ENCODE assay signal across 9 cellular contexts in genomic region chr5:175479125-175479881, GRCh38. TPM values are rescaled to one million over a fixed set of nuclear protein-coding genes. Genes with fewer than 3 reads are reported as not detected.
DNase-seq lines count a peak whose midpoint lies in the region; ATAC-seq and TF ChIP-seq lines count a peak whose summit lies in the region.
"Had no signal": no experiment of that assay in that cellular context is flagged by ENCODE, and none has a peak within 500 bp of the region (broad histone marks: within the 10 kb centered on the region; RNA-seq: fewer than 3 reads in every experiment).

No MANE protein-coding gene starts in this region.

- H3K36me3 ChIP-seq in OCI-LY7 (ENCODE audit: insufficient read depth, low read length) (peaks cover 46% of the 10 kb centered on the region), endodermal cell (ENCODE audit: control insufficient read depth, insufficient read depth, low read length) (peaks cover 41% of the 10 kb centered on the region)

- H3K36me3 Mint-ChIP-seq in endodermal cell (ENCODE audit: low read depth) (peaks cover 36% of the 10 kb centered on the region), neural crest cell (ENCODE audit: low read depth) (peaks cover 27% of the 10 kb centered on the region)

- POLR2A ChIA-PET in AG04450 (lab: Yijun Ruan, JAX), result no interaction called here
- POLR2A ChIA-PET in OCI-LY7 (lab: Charles Lee), result interaction anchor here (0.8 to 2.0 kb wide), 2 partner anchors 12 to 15 kb away, joined by 4 to 5 read pairs; no protein-coding TSS in a partner anchor

- peak overlapping the region; percentile 90 for H3K4me3 ChIP-seq in AG04450 (ENCODE audit: low read depth, low read length)
- peak overlapping the region; percentile 100 for H3K4me3 ChIP-seq in OCI-LY7 (ENCODE audit: low read depth, low read length, poor library complexity, severe bottlenecking)
- H3K4me3 ChIP-seq in endodermal cell (ENCODE audit: low read length), result peak overlapping the region; percentile 99

- DNase-seq in AG04450 (ENCODE audit: low read depth, low spot score) (no peak), OCI-LY7 (ENCODE audit: low spot score) (peak; percentile 46), endodermal cell (no peak), neural crest cell (ENCODE audit: low read depth, low spot score) (no peak), NCI-H226 (no peak), NCI-H2171 (lab: John Stamatoyannopoulos, UW) (no peak)

- H3K9ac ChIP-seq in endodermal cell (ENCODE audit: extremely low read depth, low read length, poor library complexity, severe bottlenecking), result peak overlapping the region; percentile 79

- WGBS in endodermal cell (ENCODE audit: insufficient coverage in 1 of 2, insufficient read length in 1 of 2), 2 experiments, result 28 to 41% methylated on average over 5 to 13 of the region's 13 CpGs

- peaks cover 30% of the 10 kb centered on the region for H3K27me3 Mint-ChIP-seq in endodermal cell (ENCODE audit: insufficient read depth)
- peaks cover 28% of the 10 kb centered on the region for H3K27me3 Mint-ChIP-seq in neural crest cell (ENCODE audit: low read depth)

- peak overlapping the region; percentile 97 for H3K4me2 ChIP-seq in OCI-LY7 (ENCODE audit: low read length)

- ATAC-seq in GM21390 (IDR thresholded peaks at IDR 0.05; ENCODE audit: unreplicated experiment) (peak; percentile 3), GM18861 (IDR thresholded peaks at IDR 0.05; ENCODE audit: unreplicated experiment) (no peak)

- peak overlapping the region; percentile 95 for H2AFZ ChIP-seq in OCI-LY7 (ENCODE audit: low read length)

- peak overlapping the region; percentile 90 for H3K27ac Mint-ChIP-seq in endodermal cell
- peak overlapping the region; percentile 54 for H3K27ac Mint-ChIP-seq in neural crest cell (ENCODE audit: unreplicated experiment)

- CTCF ChIA-PET in AG04450 (lab: Charles Lee), result interaction anchor here (0.6 to 6.3 kb wide), 3 partner anchors 10 to 50 kb away, joined by 3 to 50 read pairs (median 3); no protein-coding TSS in a partner anchor
- CTCF ChIA-PET in OCI-LY7 (lab: Charles Lee; ENCODE audit: unreplicated experiment), result no interaction called here

- H3K9me2 ChIP-seq in OCI-LY7 (ENCODE audit: insufficient read depth, low read length), result no peaks in the 10 kb centered on the region

- no TSS peak for BruUV-seq in OCI-LY7 (replicated peaks; lab: Mats Ljungman, UMichigan)

- peaks cover 41% of the 10 kb centered on the region for H3K4me1 Mint-ChIP-seq in endodermal cell
- H3K4me1 Mint-ChIP-seq in neural crest cell, result peaks cover 29% of the 10 kb centered on the region

- peaks cover 22% of the 10 kb centered on the region for H4K20me1 ChIP-seq in OCI-LY7 (ENCODE audit: insufficient read depth, low read length)

- H3K27me3 ChIP-seq in AG04450 (ENCODE audit: control insufficient read depth, insufficient read depth, low read length), result peaks cover 7% of the 10 kb centered on the region
- H3K27me3 ChIP-seq in endodermal cell (ENCODE audit: control insufficient read depth, insufficient read depth, low read length, poor library complexity, severe bottlenecking), result peaks cover 14% of the 10 kb centered on the region

- peak overlapping the region; percentile 21 for H3K27ac ChIP-seq in AG04450 (ENCODE audit: low read depth, low read length)
- H3K27ac ChIP-seq in OCI-LY7 (ENCODE audit: low read depth, low read length, poor library complexity, severe bottlenecking), result peak overlapping the region; percentile 76
- H3K27ac ChIP-seq in endodermal cell (ENCODE audit: low read depth, low read length), result no peak overlapping the region

- H3K4me1 ChIP-seq in OCI-LY7 (ENCODE audit: insufficient read depth, low read length, poor library complexity, severe bottlenecking) (peaks cover 12% of the 10 kb centered on the region), endodermal cell (ENCODE audit: control insufficient read depth, insufficient read depth, low read length) (peaks cover 6% of the 10 kb centered on the region)

- peak overlapping the region; percentile 88 for H3K4me3 Mint-ChIP-seq in endodermal cell
- peak overlapping the region; percentile 94 for H3K4me3 Mint-ChIP-seq in neural crest cell

- H3K9me3 Mint-ChIP-seq in endodermal cell (no peaks in the 10 kb centered on the region), neural crest cell (no peaks in the 10 kb centered on the region)

- H3K9me3 ChIP-seq in AG04450 (ENCODE audit: control insufficient read depth, insufficient read depth, low read length), result peaks cover 3% of the 10 kb centered on the region; the same call in 1 of the 2 replicates
- H3K9me3 ChIP-seq in OCI-LY7 (ENCODE audit: low read length), result no peaks in the 10 kb centered on the region
- peaks cover 22% of the 10 kb centered on the region for H3K9me3 ChIP-seq in endodermal cell (ENCODE audit: control insufficient read depth, low read length)

- intact Hi-C loops in OCI-LY7 (cut with micrococcal nuclease; ENCODE audit: unreplicated experiment), result no loop called here

- H3K79me2 ChIP-seq in OCI-LY7 (ENCODE audit: insufficient read depth, low read depth, low read length), result peaks cover 58% of the 10 kb centered on the region

- TF ChIP-seq CTCF in AG04450 (IDR thresholded peaks at IDR 0.05; ENCODE audit: low read depth, low read length), result no peak
- no peak for TF ChIP-seq CTCF in OCI-LY7 (conservative IDR thresholded peaks at IDR 0.05; ENCODE audit: low read length)
- no peak for TF ChIP-seq CTCF in endodermal cell (conservative IDR thresholded peaks at IDR 0.05)
- TF ChIP-seq CTCF in neural crest cell (conservative IDR thresholded peaks at IDR 0.05), result no peak

RNA-seq across cellular contexts. Expression of gene SFXN1, which starts 0.9 kb away (rescaled TPM):
- polyA plus RNA-seq in AG04450 (2011; rRNA removed), result 125 and 126 TPM in 2 replicates
- polyA minus RNA-seq in AG04450 (2011; rRNA and poly(A)+ RNA removed), result 158 TPM in 2 replicates
- 120 and 147 TPM in 2 replicates for total RNA-seq in OCI-LY7 (2014; rRNA removed; shearing (Covaris generic))
- total RNA-seq in OCI-LY7 (2022) (141 and 154 TPM in 2 replicates), endodermal cell (100 to 1,000 TPM; 122 to 154 TPM), neural crest cell (103 TPM in 2 replicates)
- 119 TPM for polyA plus RNA-seq in endodermal cell (2013, experiment 1 of 2)
- polyA plus RNA-seq in endodermal cell (2013, experiment 2 of 2), result 106 TPM

RNA-seq across cellular contexts. Expression of gene DRD1, which starts 35.3 kb away (rescaled TPM):
- polyA plus RNA-seq in AG04450 (2011; rRNA removed), result 0.11 TPM in 2 replicates
- 0.09 TPM in 2 replicates for polyA minus RNA-seq in AG04450 (2011; rRNA and poly(A)+ RNA removed)
- total RNA-seq in OCI-LY7 (2014; rRNA removed; shearing (Covaris generic)), result not detected in 2 replicates
- total RNA-seq in OCI-LY7 (2022) (not detected in 2 replicates), endodermal cell (under 1 TPM; 0.53 to 0.59 TPM), neural crest cell (not detected in 2 replicates)
- polyA plus RNA-seq in endodermal cell (2013, experiment 1 of 2), result 0.18 TPM
- polyA plus RNA-seq in endodermal cell (2013, experiment 2 of 2), result 0.17 TPM
- total RNA-seq: renal cortical epithelial cell had no signal
